Comparison of ENCODE assay signal across 1 cellular context in genomic region chr12:6370994-6371754, GRCh38.
TF ChIP-seq lines count a peak whose summit lies in the region.

No MANE protein-coding gene starts in this region.

TF ChIP-seq in HepG2, 621 proteins besides CTCF, POLR2A, EP300 and RAD21 (continued from another document and continues in another):
- TF ChIP-seq PRDM4 (CRISPR knock-in tag; IDR thresholded peaks at IDR 0.05; ENCODE audit: borderline replicate concordance) (no peak), U2AF2 (IDR thresholded peaks at IDR 0.05; ENCODE audit: low read depth, low read length) (no peak), SNAI1 (CRISPR knock-in tag; IDR thresholded peaks at IDR 0.05; ENCODE audit: borderline replicate concordance) (no peak), ZNF670 (CRISPR knock-in tag; IDR thresholded peaks at IDR 0.05; ENCODE audit: borderline replicate concordance) (peak; percentile 74; the same call in 1 of the 2 replicates), ZNF691 (CRISPR knock-in tag; IDR thresholded peaks at IDR 0.05; ENCODE audit: borderline replicate concordance, low read depth) (peak; percentile 50; the same call in 1 of the 2 replicates), ZNF160 (CRISPR knock-in tag; IDR thresholded peaks at IDR 0.05) (no peak), KDM1A (CRISPR knock-in tag; IDR thresholded peaks at IDR 0.05) (no peak), RXRA (CRISPR knock-in tag; IDR thresholded peaks at IDR 0.05) (peak; percentile 85), HMG20B (CRISPR knock-in tag; conservative IDR thresholded peaks at IDR 0.05) (0 out of 2 replicates have a peak, but pooled peaks have one; percentile 26), SMC3 (IDR thresholded peaks at IDR 0.05; ENCODE audit: low read length) (peak; percentile 52), POGK (CRISPR knock-in tag; conservative IDR thresholded peaks at IDR 0.05) (0 out of 2 replicates have a peak, but pooled peaks have one; percentile 54), WIZ (CRISPR knock-in tag; IDR thresholded peaks at IDR 0.05) (no peak), MAF1 (CRISPR knock-in tag; IDR thresholded peaks at IDR 0.05; ENCODE audit: borderline replicate concordance) (no peak), THAP11 (CRISPR knock-in tag; IDR thresholded peaks at IDR 0.05) (0 out of 2 replicates have a peak, but pooled peaks have one; percentile 12), RFX5 (IDR thresholded peaks at IDR 0.05; ENCODE audit: low read depth, low read length) (no peak), ZNF800 (CRISPR knock-in tag; IDR thresholded peaks at IDR 0.05) (peak; percentile 71; the same call in 1 of the 2 replicates), SOX5 (CRISPR knock-in tag; IDR thresholded peaks at IDR 0.05; ENCODE audit: borderline replicate concordance) (peak; percentile 30; the same call in 1 of the 2 replicates), PBX2 (CRISPR knock-in tag; IDR thresholded peaks at IDR 0.05) (peak; percentile 88), ZBED4 (CRISPR knock-in tag; IDR thresholded peaks at IDR 0.05; ENCODE audit: borderline replicate concordance) (no peak), ATF2 (CRISPR knock-in tag; IDR thresholded peaks at IDR 0.05) (peak; percentile 48; the same call in 1 of the 2 replicates), ZBTB2 (CRISPR knock-in tag; IDR thresholded peaks at IDR 0.05; ENCODE audit: low read depth) (no peak), MATR3 (CRISPR knock-in tag; IDR thresholded peaks at IDR 0.05) (no peak), MLX (CRISPR knock-in tag; IDR thresholded peaks at IDR 0.05) (no peak; the same call in 1 of the 2 replicates), ZFP82 (CRISPR knock-in tag; IDR thresholded peaks at IDR 0.05; ENCODE audit: borderline replicate concordance) (peak; percentile 52; the same call in 1 of the 2 replicates), ZBTB44 (CRISPR knock-in tag; IDR thresholded peaks at IDR 0.05) (no peak), ZBTB43 (CRISPR knock-in tag; conservative IDR thresholded peaks at IDR 0.05) (0 out of 2 replicates have a peak, but pooled peaks have one; percentile 27), FOXK1 (CRISPR knock-in tag; IDR thresholded peaks at IDR 0.05; ENCODE audit: borderline replicate concordance, low read depth) (peak; percentile 61; the same call in 1 of the 2 replicates), SMAD1 (CRISPR knock-in tag; IDR thresholded peaks at IDR 0.05; ENCODE audit: borderline replicate concordance, low read depth) (no peak), HNRNPL (IDR thresholded peaks at IDR 0.05; ENCODE audit: low read depth, low read length) (no peak), GZF1 (CRISPR knock-in tag; IDR thresholded peaks at IDR 0.05) (no peak), SMYD3 (CRISPR knock-in tag; IDR thresholded peaks at IDR 0.05) (no peak), HINFP (CRISPR knock-in tag; IDR thresholded peaks at IDR 0.05; ENCODE audit: low read depth) (no peak)
